1 cellular context compared by ENCODE assay signal in genomic region chr5:31809037-31809910, GRCh38.
A peak's percentile ranks its signal among the peaks of the same experiment; 100 is the strongest.
TF ChIP-seq lines count a peak whose summit lies in the region.

No MANE protein-coding gene starts in this region.

TF ChIP-seq in SK-N-SH, 30 proteins besides CTCF, POLR2A, EP300 and RAD21 (continued from another document):
- no peak for TF ChIP-seq USF1 (IDR thresholded peaks at IDR 0.05; ENCODE audit: borderline replicate concordance, low read depth)
- peak; percentile 94 for TF ChIP-seq SMC3 (IDR thresholded peaks at IDR 0.05; ENCODE audit: low read depth, low read length)
- no peak for TF ChIP-seq YY1 (IDR thresholded peaks at IDR 0.05; ENCODE audit: low read depth)
- TF ChIP-seq SIN3A (IDR thresholded peaks at IDR 0.05; ENCODE audit: borderline replicate concordance, low read depth, low read length): no peak
- TF ChIP-seq ZBTB33 (IDR thresholded peaks at IDR 0.05; ENCODE audit: borderline replicate concordance, low read depth): no peak
- TF ChIP-seq TAF1 (IDR thresholded peaks at IDR 0.05; ENCODE audit: borderline replicate concordance, low read depth, low read length): no peak
- TF ChIP-seq CHD2 (IDR thresholded peaks at IDR 0.05; ENCODE audit: low read length, partially characterized antibody): peak; percentile 32
- no peak for TF ChIP-seq MEF2A (IDR thresholded peaks at IDR 0.05; ENCODE audit: borderline replicate concordance, low read depth)
- TF ChIP-seq FOXM1 (IDR thresholded peaks at IDR 0.05; ENCODE audit: low read depth): no peak
- TF ChIP-seq RCOR1 (IDR thresholded peaks at IDR 0.05; ENCODE audit: low read length): peak; percentile 39; the same call in 1 of the 2 replicates
